1 cellular context compared by ENCODE assay signal in the genomic region with DNA sequence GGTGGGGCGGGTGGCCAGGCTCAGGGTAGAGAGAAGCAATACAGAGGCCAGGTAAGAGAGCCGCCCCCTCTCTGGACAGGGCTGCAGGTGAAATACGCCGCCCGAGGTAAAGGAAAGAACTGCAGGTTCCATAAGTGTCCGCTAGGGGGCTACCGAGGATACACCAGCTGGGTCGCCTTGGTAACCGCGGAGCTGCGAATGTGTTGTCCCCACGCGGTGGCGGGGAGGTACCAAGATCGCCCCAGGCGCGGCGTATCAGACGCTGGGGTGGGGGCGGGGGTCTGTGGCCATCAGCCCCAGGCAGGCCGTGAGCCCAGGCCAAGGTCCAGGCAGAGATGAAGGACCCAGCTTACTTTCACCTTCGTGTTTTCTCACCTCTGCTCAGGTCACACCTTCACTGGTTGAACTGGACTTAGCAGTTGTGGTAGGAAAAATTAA.
TF ChIP-seq lines count a peak whose summit lies in the region.

No MANE protein-coding gene starts in this region.

TF ChIP-seq in A549, 52 proteins besides CTCF, POLR2A, EP300 and RAD21 (continued from another document):
- TF ChIP-seq, protein P1, sequence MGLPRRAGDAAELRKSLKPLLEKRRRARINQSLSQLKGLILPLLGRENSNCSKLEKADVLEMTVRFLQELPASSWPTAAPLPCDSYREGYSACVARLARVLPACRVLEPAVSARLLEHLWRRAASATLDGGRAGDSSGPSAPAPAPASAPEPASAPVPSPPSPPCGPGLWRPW (IDR thresholded peaks at IDR 0.05) = no peak
- no peak for TF ChIP-seq ELK1 (IDR thresholded peaks at IDR 0.05; ENCODE audit: low read depth, low read length)
- TF ChIP-seq SMC3 (IDR thresholded peaks at IDR 0.05) = peak; percentile 42; the same call in 2 of the 3 replicates
